ENCODE assay signal across 9 cellular contexts in genomic region chr11:12330491-12331231, GRCh38. TPM values are rescaled to one million over a fixed set of nuclear protein-coding genes. Genes with fewer than 3 reads are reported as not detected.
A peak's percentile ranks its signal among the peaks of the same experiment; 100 is the strongest.
DNase-seq lines count a peak whose midpoint lies in the region; ATAC-seq and TF ChIP-seq lines count a peak whose summit lies in the region.
"Had no signal": no experiment of that assay in that cellular context is flagged by ENCODE, and none has a peak within 500 bp of the region (broad histone marks: within the 10 kb centered on the region; RNA-seq: fewer than 3 reads in every experiment).

No MANE protein-coding gene starts in this region.

- peak; percentile 75 for DNase-seq in NCI-H1436 treated with DMSO at 0.1 percent for 48 hours (lab: John Stamatoyannopoulos, UW)
- peak in 51 of 56 donors; percentile 6 to 94 (median 62) for DNase-seq in amygdala (lab: John Stamatoyannopoulos, UW)
- DNase-seq in left colon, result no peak
- no peak for DNase-seq in HuH-7 (ENCODE audit: low spot score)
- DNase-seq in upper lobe of right lung, result no peak

- H3K4me3 ChIP-seq in ACC112 (ENCODE audit: low read depth, low read length), result peak overlapping the region; percentile 6; the same call in 1 of the 2 replicates
- H3K4me3 ChIP-seq in upper lobe of right lung, result no peak overlapping the region

- H3K36me3 ChIP-seq in ACC112 (ENCODE audit: insufficient read depth, low read length) (no peaks in the 10 kb centered on the region), upper lobe of right lung (no peaks in the 10 kb centered on the region)

- H3K27ac Mint-ChIP-seq in activated T-helper 17 cell treated with anti-CD3 and anti-CD28 coated beads, Interleukin-2, amount 50 U/mL, for 72 hours, result no peak overlapping the region

- H3K79me2 ChIP-seq in ACC112 (ENCODE audit: control insufficient read depth, insufficient read depth, low read length, unreplicated experiment), result no peaks in the 10 kb centered on the region

- no peaks in the 10 kb centered on the region for H3K9me3 Mint-ChIP-seq in activated T-helper 17 cell treated with anti-CD3 and anti-CD28 coated beads, Interleukin-2, amount 50 U/mL, for 72 hours

- no peak for TF ChIP-seq CTCF in upper lobe of right lung (IDR thresholded peaks at IDR 0.05)

- peak overlapping the region; percentile 54 for H2AFZ ChIP-seq in ACC112 (ENCODE audit: low read length, unreplicated experiment)

- H3K4me3 Mint-ChIP-seq in activated T-helper 17 cell treated with anti-CD3 and anti-CD28 coated beads, Interleukin-2, amount 50 U/mL, for 72 hours, result no peak overlapping the region

- ATAC-seq in left colon (peak; percentile 33), HG03571 (IDR thresholded peaks at IDR 0.05; ENCODE audit: unreplicated experiment) (no peak), upper lobe of right lung (no peak)
- ATAC-seq in activated T-helper 17 cell treated with anti-CD3 and anti-CD28 coated beads, Interleukin-2, amount 50 U/mL, for 72 hours (replicated peaks), result no peak
- ATAC-seq: stimulated activated naive CD8-positive, alpha-beta T cell treated with anti-CD3 and anti-CD28 coated beads, Interleukin-15, Interleukin-2, amounts not matched to agents 100 U/mL and 50 U/mL, for 24 hours had no signal

- no peaks in the 10 kb centered on the region for H3K9me3 ChIP-seq in upper lobe of right lung

- intact Hi-C loops in left colon (cut with DNase I, micrococcal nuclease), result loop anchor here in 1 of 2 donors (5.0 kb wide), 1 partner anchor 562 kb away; no protein-coding TSS in a partner anchor
- intact Hi-C loops in upper lobe of right lung (cut with DNase I), result loop anchor here (5.0 kb wide), 1 partner anchor 562 kb away; no protein-coding TSS in a partner anchor

- H3K27me3 ChIP-seq in ACC112 (ENCODE audit: insufficient read depth, low read length), result no peaks in the 10 kb centered on the region
- no peaks in the 10 kb centered on the region for H3K27me3 ChIP-seq in upper lobe of right lung

- no peaks in the 10 kb centered on the region for H3K27me3 Mint-ChIP-seq in activated T-helper 17 cell treated with anti-CD3 and anti-CD28 coated beads, Interleukin-2, amount 50 U/mL, for 72 hours

- H3K27ac ChIP-seq in ACC112 (ENCODE audit: low read depth, low read length) (no peak overlapping the region), upper lobe of right lung (no peak overlapping the region)

- peaks cover 12% of the 10 kb centered on the region for H3K36me3 Mint-ChIP-seq in activated T-helper 17 cell treated with anti-CD3 and anti-CD28 coated beads, Interleukin-2, amount 50 U/mL, for 72 hours (ENCODE audit: low read depth)

- H3K4me1 Mint-ChIP-seq in activated T-helper 17 cell treated with anti-CD3 and anti-CD28 coated beads, Interleukin-2, amount 50 U/mL, for 72 hours, result no peaks in the 10 kb centered on the region

- H3K4me1 ChIP-seq in ACC112 (ENCODE audit: control insufficient read depth, insufficient read depth, low read length, unreplicated experiment) (peaks cover 7% of the 10 kb centered on the region), upper lobe of right lung (no peaks in the 10 kb centered on the region)

RNA-seq across cellular contexts. Expression of gene PARVA, which starts 46.7 kb away (rescaled TPM):
- total RNA-seq in left colon, result 10 to 100 TPM; 55.3 to 70.4 TPM
- under 1 TPM in 1 of 2 donors, not detected in 1; 0.19 TPM for total RNA-seq in activated T-helper 17 cell treated with anti-CD3 and anti-CD28 coated beads, Interleukin-2, amount 50 U/mL, for 72 hours
- 84.0 TPM for total RNA-seq in upper lobe of right lung

Comparison
In these comparisons a context has a peak if more than half of its experiments do, and no peak if none do; other contexts are left out.
1. DNase-seq: peak in NCI-H1436 treated with DMSO at 0.1 percent for 48 hours (single experiment) and amygdala (51 of 56); none in left colon (0 of 2), HuH-7 (single experiment) and upper lobe of right lung (single experiment).
2. RNA of gene PARVA, which starts 46.7 kb away (total RNA-seq): 84.0 TPM in upper lobe of right lung (single experiment) and 55.3 to 70.4 TPM in left colon; 0.19 TPM in activated T-helper 17 cell treated with anti-CD3 and anti-CD28 coated beads, Interleukin-2, amount 50 U/mL, for 72 hours; every median in the first group is over 10 times any median in the second.